ENCODE assay signal across 18 cellular contexts in genomic region chr20:15515706-15516105, GRCh38.
DNase-seq lines count a peak whose midpoint lies in the region; ATAC-seq and TF ChIP-seq lines count a peak whose summit lies in the region.
"Had no signal": no experiment of that assay in that cellular context is flagged by ENCODE, and none has a peak within 500 bp of the region (broad histone marks: within the 10 kb centered on the region; RNA-seq: fewer than 3 reads in every experiment).

No MANE protein-coding gene starts in this region.

- TF ChIP-seq CTCF in LNCaP clone FGC (IDR thresholded peaks at IDR 0.05; ENCODE audit: control insufficient read depth, extremely low read depth, insufficient read depth), result 0 out of 2 replicates have a peak, but pooled peaks have one; percentile 13
- peak; percentile 4; the same call in 1 of the 2 replicates for TF ChIP-seq CTCF in VCaP (conservative IDR thresholded peaks at IDR 0.05)

- ATAC-seq in GM21717 (IDR thresholded peaks at IDR 0.05; ENCODE audit: unreplicated experiment), result no peak
- ATAC-seq: T-cell had no signal

- H3K36me3 ChIP-seq in MG63, result no peaks in the 10 kb centered on the region
- H3K36me3 ChIP-seq: SJSA1 had no signal

- no peak overlapping the region for H3K27ac ChIP-seq in VCaP
- H3K27ac ChIP-seq: HL-60, SJSA1 had no signal

- no peak overlapping the region for H3K4me3 ChIP-seq in LNCaP clone FGC (ENCODE audit: low read depth, low read length)
- H3K4me3 ChIP-seq in MG63, result no peak overlapping the region
- H3K4me3 ChIP-seq: SJSA1 had no signal

- DNase-seq in Ammon's horn (ENCODE audit: low spot score) (peak; percentile 14), LNCaP clone FGC (ENCODE audit: low read depth) (no peak), medulla oblongata (ENCODE audit: extremely low spot score) (peak; percentile 35), MG63 (no peak), ecto neural progenitor cell (ENCODE audit: low spot score) (no peak), NCI-H2081 treated with DMSO at 0.1 percent for 48 hours (lab: John Stamatoyannopoulos, UW) (no peak)
- DNase-seq: COR-L47, DMS79, GOT3, NCI-H1105, NCI-H1694 treated with DMSO at 0.1 percent for 48 hours, NCI-H446 treated with DMSO at 0.1 percent for 48 hours, RPMI8226, T-cell had no signal

- no peaks in the 10 kb centered on the region for H3K27me3 ChIP-seq in MG63
- H3K27me3 ChIP-seq: SJSA1 had no signal

- no peaks in the 10 kb centered on the region for H3K9me3 ChIP-seq in MG63
- H3K9me3 ChIP-seq: SJSA1 had no signal

Comparison
In these comparisons a context has a peak if more than half of its experiments do, and no peak if none do; other contexts are left out.
1. DNase-seq: peak in Ammon's horn (single experiment) and medulla oblongata (single experiment); none in LNCaP clone FGC (single experiment), MG63 (single experiment), ecto neural progenitor cell (single experiment) and NCI-H2081 treated with DMSO at 0.1 percent for 48 hours (single experiment).